Comparison of ENCODE assay signal across 24 cellular contexts in the genomic region with DNA sequence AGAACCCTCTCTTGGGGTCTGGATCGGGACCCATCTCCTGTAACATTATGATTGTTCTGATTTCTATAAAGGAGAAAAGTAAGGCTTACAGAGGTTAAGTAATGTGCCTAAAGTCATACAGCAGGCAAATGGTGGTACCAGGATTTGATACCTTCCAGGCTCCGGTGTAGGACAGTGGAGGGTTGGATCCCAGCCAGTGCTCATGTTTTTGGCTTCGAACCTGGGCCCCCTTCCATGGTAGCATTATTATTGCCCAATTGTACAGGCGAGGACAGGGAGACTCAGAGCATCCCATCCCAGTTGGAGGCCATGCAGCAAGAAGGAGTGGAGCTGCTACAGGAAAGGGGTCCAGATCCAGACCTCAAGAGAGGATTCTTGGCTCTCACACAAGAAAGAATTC.
"Had no signal": no experiment of that assay in that cellular context is flagged by ENCODE, and none has a peak within 500 bp of the region (broad histone marks: within the 10 kb centered on the region; RNA-seq: fewer than 3 reads in every experiment).

No MANE protein-coding gene starts in this region.

- H3K4me2 ChIP-seq: hepatocyte had no signal

- H3K27me3 ChIP-seq: uterus had no signal

- H3K27ac ChIP-seq: hepatocyte, left ventricle myocardium inferior, pancreas, prostate gland, spleen, suprapubic skin, thoracic aorta, tibial artery, uterus had no signal

- H3K27ac Mint-ChIP-seq: mesothelial cell of epicardium; naive B cell; natural killer cell; nephron progenitor cell; stimulated activated effector memory CD8-positive, alpha-beta T cell treated with anti-CD3 and anti-CD28 coated beads, Interleukin-12 subunit alpha, Interleukin-12 subunit beta, amount 100 ng/mL, for 72 hours; stimulated activated naive CD8-positive, alpha-beta T cell treated with anti-CD3 and anti-CD28 coated beads, Interleukin-15, Interleukin-2, amounts not matched to agents 100 ng/mL and 50 ng/mL, for 24 hours; type B pancreatic cell had no signal

- H3K36me3 ChIP-seq: left ventricle myocardium inferior, pancreas, prostate gland, spleen, suprapubic skin, thoracic aorta, tibial artery, uterus had no signal

- H3K4me1 Mint-ChIP-seq: naive B cell; natural killer cell; stimulated activated effector memory CD8-positive, alpha-beta T cell treated with anti-CD3 and anti-CD28 coated beads, Interleukin-12 subunit alpha, Interleukin-12 subunit beta, amount 100 ng/mL, for 72 hours had no signal

- H3K4me1 ChIP-seq: left ventricle myocardium inferior, pancreas, prostate gland, spleen, tibial artery had no signal

- H3K79me2 ChIP-seq: hepatocyte had no signal

- H2AFZ ChIP-seq: hepatocyte had no signal

- DNase-seq: left ventricle myocardium inferior; naive B cell; natural killer cell; nephron progenitor cell; pancreas; posterior cingulate gyrus; retina; right cardiac atrium; small intestine; spleen; stimulated activated CD4-positive, alpha-beta T cell treated with anti-CD3 and anti-CD28 coated beads, Interleukin-4, amount 100 ng/mL, for 24 hours; stimulated activated naive CD4-positive, alpha-beta T cell; tibial artery; uterus had no signal

- H3K4me3 ChIP-seq: hepatocyte, left ventricle myocardium inferior, lung, pancreas, prostate gland, spleen, suprapubic skin, thoracic aorta, tibial artery, uterus had no signal

- H3K4me3 Mint-ChIP-seq: mesothelial cell of epicardium; natural killer cell; nephron progenitor cell; stimulated activated effector memory CD8-positive, alpha-beta T cell treated with anti-CD3 and anti-CD28 coated beads, Interleukin-12 subunit alpha, Interleukin-12 subunit beta, amount 100 ng/mL, for 72 hours; stimulated activated naive CD8-positive, alpha-beta T cell treated with anti-CD3 and anti-CD28 coated beads, Interleukin-15, Interleukin-2, amounts not matched to agents 100 ng/mL and 50 ng/mL, for 24 hours; type B pancreatic cell had no signal

- H3K36me3 Mint-ChIP-seq: mesothelial cell of epicardium; naive B cell; natural killer cell; stimulated activated effector memory CD8-positive, alpha-beta T cell treated with anti-CD3 and anti-CD28 coated beads, Interleukin-12 subunit alpha, Interleukin-12 subunit beta, amount 100 ng/mL, for 72 hours; type B pancreatic cell had no signal

- H3K9me3 ChIP-seq: left ventricle myocardium inferior, pancreas, prostate gland, spleen, suprapubic skin, thoracic aorta, tibial artery, uterus had no signal

- H3K9me3 Mint-ChIP-seq: mesothelial cell of epicardium; natural killer cell; nephron progenitor cell; stimulated activated effector memory CD8-positive, alpha-beta T cell treated with anti-CD3 and anti-CD28 coated beads, Interleukin-12 subunit alpha, Interleukin-12 subunit beta, amount 100 ng/mL, for 72 hours; stimulated activated naive CD8-positive, alpha-beta T cell treated with anti-CD3 and anti-CD28 coated beads, Interleukin-15, Interleukin-2, amounts not matched to agents 100 ng/mL and 50 ng/mL, for 24 hours; type B pancreatic cell had no signal

- ATAC-seq: natural killer cell; pancreas; right cardiac atrium; sciatic nerve; stimulated activated effector memory CD8-positive, alpha-beta T cell treated with anti-CD3 and anti-CD28 coated beads, Interleukin-12 subunit alpha, Interleukin-12 subunit beta, amount 100 ng/mL, for 72 hours had no signal
